Comparison of ENCODE assay signal across 19 cellular contexts in the genomic region with DNA sequence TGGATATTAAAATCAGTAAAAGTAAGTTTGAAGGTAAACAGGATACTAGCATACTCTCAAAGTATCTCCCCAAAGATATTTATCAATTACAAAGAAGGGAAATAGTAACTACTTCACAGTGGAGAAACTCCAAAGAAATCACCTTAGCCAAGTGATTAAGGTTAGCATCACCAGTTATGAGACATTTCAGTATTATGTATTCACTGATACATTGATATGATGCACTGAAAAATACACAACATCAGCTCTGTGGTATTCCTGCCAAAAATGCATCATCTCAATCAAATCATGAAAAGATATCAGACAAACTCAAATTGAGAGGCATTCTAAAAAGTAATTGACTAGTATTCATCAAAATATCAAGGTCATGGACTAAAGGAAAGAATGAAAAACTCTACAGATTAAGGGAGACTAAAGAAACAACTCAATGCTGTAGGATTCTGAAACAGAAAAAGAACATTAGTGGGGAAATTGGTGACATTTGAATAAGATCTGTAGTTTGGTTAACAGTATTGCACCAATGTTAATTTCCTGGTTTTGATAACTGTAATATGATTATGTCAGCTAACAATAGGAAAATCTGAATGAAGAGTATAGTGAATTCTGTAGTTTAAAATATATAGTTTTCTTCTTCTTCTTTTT.
DNase-seq lines count a peak whose midpoint lies in the region; TF ChIP-seq lines count a peak whose summit lies in the region.
"Had no signal": no experiment of that assay in that cellular context is flagged by ENCODE, and none has a peak within 500 bp of the region (broad histone marks: within the 10 kb centered on the region; RNA-seq: fewer than 3 reads in every experiment).

No MANE protein-coding gene starts in this region.

- H3K9ac ChIP-seq in MM.1S (ENCODE audit: low read length), result no peak overlapping the region
- H3K9ac ChIP-seq: BLaER1, GM23248 had no signal

- H3K9me2 ChIP-seq in MM.1S (replicated peaks; ENCODE audit: insufficient read depth, low read length), result no peaks in the 10 kb centered on the region

- H3K4me3 Mint-ChIP-seq in activated CD4-positive, alpha-beta T cell treated with anti-CD3 and anti-CD28 coated beads, Interleukin-2, amount 10 ng/mL, durations not matched to agents 24 days and 14 days, result no peak overlapping the region
- no peak overlapping the region for H3K4me3 Mint-ChIP-seq in activated naive CD4-positive, alpha-beta T cell treated with anti-CD3 and anti-CD28 coated beads for 36 hours
- no peak overlapping the region for H3K4me3 Mint-ChIP-seq in activated naive CD8-positive, alpha-beta T cell
- H3K4me3 Mint-ChIP-seq in stimulated activated naive CD8-positive, alpha-beta T cell treated with anti-CD3 and anti-CD28 coated beads, Interleukin-15, Interleukin-2, amounts not matched to agents 100 ng/mL and 50 ng/mL, for 24 hours, result no peak overlapping the region
- H3K4me3 Mint-ChIP-seq: CD4-positive, CD25-positive, alpha-beta regulatory T cell had no signal

- H3K27ac Mint-ChIP-seq in activated CD4-positive, alpha-beta T cell treated with anti-CD3 and anti-CD28 coated beads, Interleukin-2, amount 10 ng/mL, durations not matched to agents 24 days and 14 days, result peak overlapping the region; percentile 23
- H3K27ac Mint-ChIP-seq in activated naive CD4-positive, alpha-beta T cell treated with anti-CD3 and anti-CD28 coated beads for 36 hours, result peak overlapping the region; percentile 91
- H3K27ac Mint-ChIP-seq in activated naive CD8-positive, alpha-beta T cell, result peak overlapping the region; percentile 24
- peak overlapping the region; percentile 88 for H3K27ac Mint-ChIP-seq in stimulated activated naive CD8-positive, alpha-beta T cell treated with anti-CD3 and anti-CD28 coated beads, Interleukin-15, Interleukin-2, amounts not matched to agents 100 ng/mL and 50 ng/mL, for 24 hours

- intact Hi-C loops in activated CD4-positive, alpha-beta T cell treated with anti-CD3 and anti-CD28 coated beads, Interleukin-2, amount 10 ng/mL, durations not matched to agents 24 days and 14 days (cut with micrococcal nuclease), result loop anchor here (5.0 kb wide), 1 partner anchor 56 kb away; no protein-coding TSS in a partner anchor
- intact Hi-C loops in activated naive CD4-positive, alpha-beta T cell treated with anti-CD3 and anti-CD28 coated beads for 36 hours (cut with micrococcal nuclease), result loop anchor here (1.0 to 5.0 kb wide), 8 partner anchors 11 to 1679 kb away; partner anchors contain the start of gene TLE3

- H3K36me3 ChIP-seq in MM.1S (replicated peaks; ENCODE audit: insufficient read depth, low read length), result no peaks in the 10 kb centered on the region
- H3K36me3 ChIP-seq: BLaER1 had no signal

- no peaks in the 10 kb centered on the region for H3K36me3 Mint-ChIP-seq in activated CD4-positive, alpha-beta T cell treated with anti-CD3 and anti-CD28 coated beads, Interleukin-2, amount 10 ng/mL, durations not matched to agents 24 days and 14 days (ENCODE audit: low read depth)
- H3K36me3 Mint-ChIP-seq in activated naive CD4-positive, alpha-beta T cell treated with anti-CD3 and anti-CD28 coated beads for 36 hours (ENCODE audit: low read depth), result no peaks in the 10 kb centered on the region
- no peaks in the 10 kb centered on the region for H3K36me3 Mint-ChIP-seq in activated naive CD8-positive, alpha-beta T cell
- H3K36me3 Mint-ChIP-seq in stimulated activated naive CD8-positive, alpha-beta T cell treated with anti-CD3 and anti-CD28 coated beads, Interleukin-15, Interleukin-2, amounts not matched to agents 100 ng/mL and 50 ng/mL, for 24 hours (ENCODE audit: low read depth), result no peaks in the 10 kb centered on the region
- H3K36me3 Mint-ChIP-seq: CD4-positive, CD25-positive, alpha-beta regulatory T cell had no signal

- no peak overlapping the region for H3K4me3 ChIP-seq in MM.1S (ENCODE audit: low read length)
- H3K4me3 ChIP-seq: BLaER1, GM23248 had no signal

- no peaks in the 10 kb centered on the region for H3F3A ChIP-seq in MM.1S (ENCODE audit: insufficient read depth, low read length)

- no peak overlapping the region for H3K27ac ChIP-seq in MM.1S (ENCODE audit: low read length)
- H3K27ac ChIP-seq: BLaER1, GM23248 had no signal

- no peaks in the 10 kb centered on the region for H3K79me2 ChIP-seq in MM.1S (ENCODE audit: low read length)

- CTCF ChIA-PET in activated naive CD4-positive, alpha-beta T cell treated with anti-CD3 and anti-CD28 coated beads for 36 hours (lab: Charles Lee), result interaction anchor here (0.7 to 2.0 kb wide), 4 partner anchors 10 to 37 kb away, joined by 3 to 9 read pairs (median 6); no protein-coding TSS in a partner anchor

- no peaks in the 10 kb centered on the region for H3K9me3 ChIP-seq in MM.1S (replicated peaks; ENCODE audit: insufficient read depth, low read length)
- H3K9me3 ChIP-seq: BLaER1 had no signal

- peaks cover 7% of the 10 kb centered on the region for H3K27me3 Mint-ChIP-seq in activated CD4-positive, alpha-beta T cell treated with anti-CD3 and anti-CD28 coated beads, Interleukin-2, amount 10 ng/mL, durations not matched to agents 24 days and 14 days
- no peaks in the 10 kb centered on the region for H3K27me3 Mint-ChIP-seq in activated naive CD4-positive, alpha-beta T cell treated with anti-CD3 and anti-CD28 coated beads for 36 hours (ENCODE audit: low read depth)
- no peaks in the 10 kb centered on the region for H3K27me3 Mint-ChIP-seq in activated naive CD8-positive, alpha-beta T cell
- H3K27me3 Mint-ChIP-seq in stimulated activated naive CD8-positive, alpha-beta T cell treated with anti-CD3 and anti-CD28 coated beads, Interleukin-15, Interleukin-2, amounts not matched to agents 100 ng/mL and 50 ng/mL, for 24 hours, result no peaks in the 10 kb centered on the region

- H3K4me1 Mint-ChIP-seq in activated CD4-positive, alpha-beta T cell treated with anti-CD3 and anti-CD28 coated beads, Interleukin-2, amount 10 ng/mL, durations not matched to agents 24 days and 14 days, result peaks cover 12% of the 10 kb centered on the region
- peaks cover 58% of the 10 kb centered on the region for H3K4me1 Mint-ChIP-seq in activated naive CD4-positive, alpha-beta T cell treated with anti-CD3 and anti-CD28 coated beads for 36 hours (ENCODE audit: low read depth)
- peaks cover 22% of the 10 kb centered on the region for H3K4me1 Mint-ChIP-seq in activated naive CD8-positive, alpha-beta T cell (ENCODE audit: low read depth)
- H3K4me1 Mint-ChIP-seq in stimulated activated naive CD8-positive, alpha-beta T cell treated with anti-CD3 and anti-CD28 coated beads, Interleukin-15, Interleukin-2, amounts not matched to agents 100 ng/mL and 50 ng/mL, for 24 hours (ENCODE audit: low read depth), result peaks cover 34% of the 10 kb centered on the region

- H3K9me3 Mint-ChIP-seq in activated CD4-positive, alpha-beta T cell treated with anti-CD3 and anti-CD28 coated beads, Interleukin-2, amount 10 ng/mL, durations not matched to agents 24 days and 14 days, result peaks cover 7% of the 10 kb centered on the region
- peaks cover 5% of the 10 kb centered on the region for H3K9me3 Mint-ChIP-seq in activated naive CD4-positive, alpha-beta T cell treated with anti-CD3 and anti-CD28 coated beads for 36 hours
- no peaks in the 10 kb centered on the region for H3K9me3 Mint-ChIP-seq in activated naive CD8-positive, alpha-beta T cell (ENCODE audit: low read depth)
- H3K9me3 Mint-ChIP-seq in stimulated activated naive CD8-positive, alpha-beta T cell treated with anti-CD3 and anti-CD28 coated beads, Interleukin-15, Interleukin-2, amounts not matched to agents 100 ng/mL and 50 ng/mL, for 24 hours, result no peaks in the 10 kb centered on the region
- H3K9me3 Mint-ChIP-seq: CD4-positive, CD25-positive, alpha-beta regulatory T cell had no signal

- no peaks in the 10 kb centered on the region for H4K20me1 ChIP-seq in MM.1S (ENCODE audit: insufficient read depth, low read length)
- H4K20me1 ChIP-seq: BLaER1 had no signal

- no peak overlapping the region for H2AFZ ChIP-seq in MM.1S (ENCODE audit: low read length)
- H2AFZ ChIP-seq: GM23248 had no signal

- no peak for TF ChIP-seq CTCF in MM.1S (IDR thresholded peaks at IDR 0.05; ENCODE audit: low read length)

- H3K4me1 ChIP-seq in MM.1S (ENCODE audit: low read length), result no peaks in the 10 kb centered on the region
- H3K4me1 ChIP-seq: BLaER1 had no signal

- no peak overlapping the region for H3K4me2 ChIP-seq in MM.1S (ENCODE audit: low read depth, low read length)
- H3K4me2 ChIP-seq: BLaER1 had no signal

- DNase-seq in activated CD4-positive, alpha-beta T cell treated with anti-CD3 and anti-CD28 coated beads, Interleukin-2, amount 10 ng/mL, durations not matched to agents 24 days and 14 days, result no peak
- no peak for DNase-seq in activated CD4-positive, alpha-beta T cell treated with anti-CD3 and anti-CD28 coated beads, Interleukin-2, amount 50 U/mL, for 1 hour
- DNase-seq in activated naive CD4-positive, alpha-beta T cell treated with anti-CD3 and anti-CD28 coated beads for 36 hours, result no peak
- no peak for DNase-seq in activated naive CD4-positive, alpha-beta T cell treated with Interleukin-2 at 50 U/mL for 16 hours
- DNase-seq in MM.1S, result no peak
- no peak for DNase-seq in HuH-7.5 (ENCODE audit: low spot score)
- DNase-seq: CD4-positive, CD25-positive, alpha-beta regulatory T cell; GM23248; H7; Karpas-422; NCI-H1092 treated with DMSO at 0.1 percent for 48 hours; NCI-H1436; NCI-H187 treated with DMSO at 0.1 percent for 48 hours; NCI-H446; NCI-H524 treated with DMSO at 0.1 percent for 48 hours; NCI-H774 had no signal

- no peaks in the 10 kb centered on the region for H3K27me3 ChIP-seq in MM.1S (replicated peaks; ENCODE audit: insufficient read depth, low read length)
- H3K27me3 ChIP-seq: BLaER1 had no signal

Comparison
In these comparisons a context has a peak if more than half of its experiments do, and no peak if none do; other contexts are left out.
1. H3K27ac Mint-ChIP-seq: peak in every context shown above with its lines; median percentile 91 in activated naive CD4-positive, alpha-beta T cell treated with anti-CD3 and anti-CD28 coated beads for 36 hours; 88 in stimulated activated naive CD8-positive, alpha-beta T cell treated with anti-CD3 and anti-CD28 coated beads, Interleukin-15, Interleukin-2, amounts not matched to agents 100 ng/mL and 50 ng/mL, for 24 hours; 24 in activated naive CD8-positive, alpha-beta T cell; 23 in activated CD4-positive, alpha-beta T cell treated with anti-CD3 and anti-CD28 coated beads, Interleukin-2, amount 10 ng/mL, durations not matched to agents 24 days and 14 days.